9 cellular contexts compared by ENCODE assay signal in genomic region chr2:8525582-8526402, GRCh38.
A peak's percentile ranks its signal among the peaks of the same experiment; 100 is the strongest.
DNase-seq lines count a peak whose midpoint lies in the region; ATAC-seq, FAIRE-seq and TF ChIP-seq lines count a peak whose summit lies in the region.
"Had no signal": no experiment of that assay in that cellular context is flagged by ENCODE, and none has a peak within 500 bp of the region (broad histone marks: within the 10 kb centered on the region; RNA-seq: fewer than 3 reads in every experiment).

No MANE protein-coding gene starts in this region.

- H3K4me1 ChIP-seq in K562 (replicated peaks in 1 of 2; ENCODE audit: control insufficient read depth in 2 of 2, insufficient read depth in 2 of 2, low read length in 2 of 2) (peaks cover 20 to 24% of the 10 kb centered on the region in 2 experiments), thyroid gland (peaks cover 11 to 15% of the 10 kb centered on the region in 2 donors)

- peak; percentile 91 for TF ChIP-seq EP300 in K562 (IDR thresholded peaks at IDR 0.05; ENCODE audit: low read length)

- TF ChIP-seq POLR2A in K562 (conservative IDR thresholded peaks at IDR 0.05), result no peak
- TF ChIP-seq POLR2A in thyroid gland (IDR thresholded peaks at IDR 0.05), result no peak

- peak overlapping the region; percentile 75 for H2AFZ ChIP-seq in K562 (ENCODE audit: low read depth, low read length)

- peak; percentile 100 for FAIRE-seq in K562 (lab: Jason Lieb, UNC)
- FAIRE-seq: endometrium had no signal

- WGBS in K562 (ENCODE audit: insufficient coverage, low coverage, missing lambda C conversion rate), result under 1% methylated on average over 14 of the region's 14 CpGs
- 24 to 32% methylated on average over 14 of the region's 14 CpGs for WGBS in thyroid gland, 2 donors

- DNase-seq in CD1c-positive myeloid dendritic cell (ENCODE audit: extremely low spot score) (peak; percentile 89), GM19240 (ENCODE audit: insufficient read length, low spot score) (peak; percentile 80), NCI-H345 (lab: John Stamatoyannopoulos, UW) (peak; percentile 95), K562 (ENCODE audit: extremely low read depth in 1 of 4, low spot score in 3 of 4) (peak; percentile 94 to 97 (median 95)), left colon (peak; percentile 93 to 94), thyroid gland (peak; percentile 99 to 100)
- DNase-seq in activated CD4-positive, alpha-beta T cell treated with anti-CD3 and anti-CD28 coated beads, Interleukin-2, amount 50 U/mL, for 1 hour, result no peak

- H4K20me1 ChIP-seq in K562 (replicated peaks; ENCODE audit: control insufficient read depth, insufficient read depth, low read length), result no peaks in the 10 kb centered on the region

- intact Hi-C loops in K562 (cut with micrococcal nuclease) (loop anchor here (1.0 to 10.0 kb wide), 7 partner anchors 19 to 619 kb away; partner anchors contain the start of gene ID2), left colon (cut with DNase I, micrococcal nuclease) (no loop called here), thyroid gland (cut with DNase I) (loop anchor here (10.0 kb wide), 1 partner anchor 49 kb away; no protein-coding TSS in a partner anchor)

- POLR2A ChIA-PET in K562 (lab: Yijun Ruan, JAX), result interaction anchor here (0.7 to 2.5 kb wide), 11 partner anchors 12 to 186 kb away, joined by 3 to 42 read pairs (median 4); partner anchors contain the start of gene ID2

- no TSS peak for BruUV-seq in K562 (replicated peaks; lab: Mats Ljungman, UMichigan)

- H3K9me1 ChIP-seq in K562 (ENCODE audit: control insufficient read depth, insufficient read depth, low read length), result no peaks in the 10 kb centered on the region

- H3K27ac ChIP-seq in K562 (ENCODE audit: extremely low read depth, low read depth, low read length) (peak overlapping the region; percentile 79), thyroid gland (peak overlapping the region; percentile 29 to 76 (median 62))

- H3K4me3 ChIP-seq in K562, result no peak overlapping the region
- H3K4me3 ChIP-seq in thyroid gland (replicated peaks in 1 of 3), result no peak overlapping the region

- CTCF ChIA-PET in K562 (lab: Yijun Ruan, JAX; ENCODE audit: low intra/inter-chr PET ratio), result interaction anchor here (0.7 to 3.9 kb wide), 5 partner anchors 137 to 510 kb away, joined by 3 to 41 read pairs (median 4); no protein-coding TSS in a partner anchor

- H3K36me3 ChIP-seq in K562 (ENCODE audit: control insufficient read depth, insufficient read depth, low read length) (no peaks in the 10 kb centered on the region), thyroid gland (no peaks in the 10 kb centered on the region)

- peak overlapping the region; percentile 74 for H3K4me2 ChIP-seq in K562 (ENCODE audit: insufficient read depth, low read length)

- ATAC-seq in HG03159 (IDR thresholded peaks at IDR 0.05; ENCODE audit: unreplicated experiment) (peak; percentile 74), K562 (peak; percentile 96), left colon (peak; percentile 89)

- TF ChIP-seq RAD21 in K562 (CRISPR knock-in tag; conservative IDR thresholded peaks at IDR 0.05 in 1 of 2, IDR thresholded peaks at IDR 0.05 in 1 of 2), result peak; percentile 97 to 99

- peak overlapping the region; percentile 40 to 57; a peak in 3 of 4 replicates for H3K9ac ChIP-seq in K562 (ENCODE audit: insufficient read depth in 1 of 2, low read depth in 2 of 2, low read length in 2 of 2)

- TF ChIP-seq CTCF in K562 (IDR thresholded peaks at IDR 0.05 in 2 of 3, conservative IDR thresholded peaks at IDR 0.05 in 1 of 3; ENCODE audit: insufficient read depth in 2 of 3, low read depth in 1 of 3, low read length in 3 of 3) (peak; percentile 87 to 96 (median 90)), thyroid gland (IDR thresholded peaks at IDR 0.05) (peak in 4 of 6 experiments; percentile 43 to 75 (median 56))

- no peaks in the 10 kb centered on the region; a peak in 1 of 5 replicates for H3K27me3 ChIP-seq in K562 (ENCODE audit: control insufficient read depth in 2 of 2, insufficient read depth in 2 of 2, low read length in 2 of 2)
- no peaks in the 10 kb centered on the region for H3K27me3 ChIP-seq in thyroid gland

- no peaks in the 10 kb centered on the region for H3K79me2 ChIP-seq in K562 (ENCODE audit: control insufficient read depth, insufficient read depth, low read length)

- H3K9me3 ChIP-seq in K562 (replicated peaks; ENCODE audit: control insufficient read depth, insufficient read depth, low read depth, low read length) (no peaks in the 10 kb centered on the region), thyroid gland (no peaks in the 10 kb centered on the region)

- in situ Hi-C loops in K562 (cut with MboI), result loop anchor here (5.0 kb wide), 1 partner anchor 162 kb away; no protein-coding TSS in a partner anchor

TF ChIP-seq in K562, 482 proteins besides CTCF, POLR2A, EP300 and RAD21 (continues in another document):
- TF ChIP-seq SNRNP70 (optimal IDR thresholded peaks at IDR 0.05; ENCODE audit: low read depth, low read length), result no peak
- TF ChIP-seq ZNF445 (CRISPR knock-in tag; IDR thresholded peaks at IDR 0.05; ENCODE audit: low read depth), result no peak
- no peak for TF ChIP-seq MCM3 (IDR thresholded peaks at IDR 0.05)
- TF ChIP-seq MTF1 (CRISPR knock-in tag; IDR thresholded peaks at IDR 0.05; ENCODE audit: borderline replicate concordance), result no peak
- TF ChIP-seq ZEB2 (IDR thresholded peaks at IDR 0.05), result peak; percentile 93
- TF ChIP-seq IRF9 (tag; IDR thresholded peaks at IDR 0.05), result no peak
- peak; percentile 39 for TF ChIP-seq POLR2G (IDR thresholded peaks at IDR 0.05; ENCODE audit: low read depth, low read length)
- TF ChIP-seq ZNF507 (tag; conservative IDR thresholded peaks at IDR 0.05), result no peak
- TF ChIP-seq, protein P1, sequence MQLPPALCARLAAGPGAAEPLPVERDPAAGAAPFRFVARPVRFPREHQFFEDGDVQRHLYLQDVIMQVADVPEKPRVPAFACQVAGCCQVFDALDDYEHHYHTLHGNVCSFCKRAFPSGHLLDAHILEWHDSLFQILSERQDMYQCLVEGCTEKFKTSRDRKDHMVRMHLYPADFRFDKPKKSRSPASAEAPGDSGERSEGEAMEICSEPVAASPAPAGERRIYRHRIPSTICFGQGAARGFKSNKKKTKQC (CRISPR knock-in tag; IDR thresholded peaks at IDR 0.05), result no peak; the same call in 1 of the 2 replicates
- no peak for TF ChIP-seq SMARCA5 (IDR thresholded peaks at IDR 0.05)
- TF ChIP-seq ESRRA (IDR thresholded peaks at IDR 0.05; ENCODE audit: borderline replicate concordance, low read depth), result peak; percentile 81; the same call in 1 of the 2 replicates
- TF ChIP-seq ZNF143 (CRISPR knock-in tag; IDR thresholded peaks at IDR 0.05), result no peak
- peak; percentile 72 for TF ChIP-seq EP400 (IDR thresholded peaks at IDR 0.05)
- no peak for TF ChIP-seq ZBTB49 (CRISPR knock-in tag; IDR thresholded peaks at IDR 0.05; ENCODE audit: borderline replicate concordance)
- no peak for TF ChIP-seq TAF15 (IDR thresholded peaks at IDR 0.05; ENCODE audit: low read depth, low read length)
- TF ChIP-seq MAFG (tag; conservative IDR thresholded peaks at IDR 0.05), result no peak
- no peak for TF ChIP-seq SAP30 (IDR thresholded peaks at IDR 0.05; ENCODE audit: borderline replicate concordance, insufficient read depth, low read depth, low read length, poor library complexity, severe bottlenecking)
- no peak for TF ChIP-seq THAP7 (CRISPR knock-in tag; IDR thresholded peaks at IDR 0.05)
- TF ChIP-seq ZFP1 (CRISPR knock-in tag; IDR thresholded peaks at IDR 0.05), result no peak; the same call in 1 of the 2 replicates
- TF ChIP-seq RBM34 (IDR thresholded peaks at IDR 0.05; ENCODE audit: borderline replicate concordance, insufficient read depth, low read length), result no peak
- TF ChIP-seq ID3 (CRISPR knock-in tag; IDR thresholded peaks at IDR 0.05), result no peak
- TF ChIP-seq ID3 (tag; IDR thresholded peaks at IDR 0.05), result peak; percentile 65
- TF ChIP-seq NFRKB (IDR thresholded peaks at IDR 0.05; ENCODE audit: low read depth), result peak; percentile 64; the same call in 1 of the 2 replicates

Comparison
In these comparisons a context has a peak if more than half of its experiments do, and no peak if none do; other contexts are left out.
1. intact Hi-C loops: an anchor here in K562 (1.0 to 10.0 kb wide) and thyroid gland (10.0 kb wide); none called in left colon.